12 cellular contexts compared by ENCODE assay signal in genomic region chr15:74265046-74265639, GRCh38. TPM values are rescaled to one million over a fixed set of nuclear protein-coding genes. Genes with fewer than 3 reads are reported as not detected.
A peak's percentile ranks its signal among the peaks of the same experiment; 100 is the strongest.
DNase-seq lines count a peak whose midpoint lies in the region; TF ChIP-seq lines count a peak whose summit lies in the region.
"Had no signal": no experiment of that assay in that cellular context is flagged by ENCODE, and none has a peak within 500 bp of the region (broad histone marks: within the 10 kb centered on the region; RNA-seq: fewer than 3 reads in every experiment).

No MANE protein-coding gene starts in this region.

- no peaks in the 10 kb centered on the region for H3K79me2 ChIP-seq in Karpas-422 (ENCODE audit: low read length)

- no peak overlapping the region for H3K4me3 ChIP-seq in Karpas-422 (ENCODE audit: low read length)
- H3K4me3 ChIP-seq: skin epidermis had no signal

- no peak overlapping the region for H3K27ac ChIP-seq in Karpas-422 (ENCODE audit: low read length)
- H3K27ac ChIP-seq: skin epidermis had no signal

- no peaks in the 10 kb centered on the region for H3K9me3 Mint-ChIP-seq in activated CD4-positive, alpha-beta T cell treated with anti-CD3 and anti-CD28 coated beads, Interleukin-2, amount 10 ng/mL, durations not matched to agents 7 days and 5 days
- H3K9me3 Mint-ChIP-seq in brain (peaks cover 0 to 5% (median 0%) of the 10 kb centered on the region in 5 experiments), nephron progenitor cell (no peaks in the 10 kb centered on the region)

- H3K27ac Mint-ChIP-seq in activated CD4-positive, alpha-beta T cell treated with anti-CD3 and anti-CD28 coated beads, Interleukin-2, amount 10 ng/mL, durations not matched to agents 7 days and 5 days, result no peak overlapping the region
- H3K27ac Mint-ChIP-seq in brain, result peak overlapping the region; percentile 84 to 98 (median 96)
- H3K27ac Mint-ChIP-seq in nephron progenitor cell, result no peak overlapping the region
- H3K27ac Mint-ChIP-seq: stimulated activated effector memory CD8-positive, alpha-beta T cell treated with anti-CD3 and anti-CD28 coated beads, Interleukin-12 subunit alpha, Interleukin-12 subunit beta, amount 100 ng/mL, for 72 hours had no signal

- DNase-seq in activated CD4-positive, alpha-beta T cell treated with anti-CD3 and anti-CD28 coated beads, Interleukin-2, amount 10 ng/mL, durations not matched to agents 7 days and 5 days, result peak; percentile 35
- no peak for DNase-seq in activated CD4-positive, alpha-beta T cell treated with anti-CD3 and anti-CD28 coated beads, Interleukin-2, amount 50 U/mL, for 1 hour
- DNase-seq in Karpas-422 (peak; percentile 61), nephron progenitor cell (peak; percentile 92), ureter (ENCODE audit: low spot score) (no peak), NCI-H128 (lab: John Stamatoyannopoulos, UW; ENCODE audit: unreplicated experiment) (no peak), midbrain (lab: John Stamatoyannopoulos, UW) (no peak)
- DNase-seq: activated T-cell treated with anti-CD3 and anti-CD28 coated beads for 4 hours, NCI-H1105 treated with DMSO at 0.1 percent for 48 hours had no signal

- no peaks in the 10 kb centered on the region for H3K4me1 Mint-ChIP-seq in activated CD4-positive, alpha-beta T cell treated with anti-CD3 and anti-CD28 coated beads, Interleukin-2, amount 10 ng/mL, durations not matched to agents 7 days and 5 days
- H3K4me1 Mint-ChIP-seq in brain (peaks cover 59% of the 10 kb centered on the region), nephron progenitor cell (peaks cover 14% of the 10 kb centered on the region)

- H3K27me3 Mint-ChIP-seq in activated CD4-positive, alpha-beta T cell treated with anti-CD3 and anti-CD28 coated beads, Interleukin-2, amount 10 ng/mL, durations not matched to agents 7 days and 5 days, result peaks cover 9% of the 10 kb centered on the region
- H3K27me3 Mint-ChIP-seq in brain, result peaks cover 12% of the 10 kb centered on the region
- H3K27me3 Mint-ChIP-seq in nephron progenitor cell (ENCODE audit: low read depth, poor library complexity), result peaks cover 42% of the 10 kb centered on the region

- H3K9ac ChIP-seq in Karpas-422 (ENCODE audit: low read length), result no peak overlapping the region

- H3K36me3 Mint-ChIP-seq in activated CD4-positive, alpha-beta T cell treated with anti-CD3 and anti-CD28 coated beads, Interleukin-2, amount 10 ng/mL, durations not matched to agents 7 days and 5 days (ENCODE audit: low read depth), result no peaks in the 10 kb centered on the region
- H3K36me3 Mint-ChIP-seq in brain, result no peaks in the 10 kb centered on the region
- no peaks in the 10 kb centered on the region for H3K36me3 Mint-ChIP-seq in nephron progenitor cell (ENCODE audit: low read depth)
- H3K36me3 Mint-ChIP-seq: stimulated activated effector memory CD8-positive, alpha-beta T cell treated with anti-CD3 and anti-CD28 coated beads, Interleukin-12 subunit alpha, Interleukin-12 subunit beta, amount 100 ng/mL, for 72 hours had no signal

- TF ChIP-seq CTCF in brain (conservative IDR thresholded peaks at IDR 0.05) (no peak), nephron progenitor cell (IDR thresholded peaks at IDR 0.05) (no peak)

- H3K36me3 ChIP-seq in Karpas-422 (ENCODE audit: insufficient read depth, low read length), result no peaks in the 10 kb centered on the region

- H3K27me3 ChIP-seq in Karpas-422 (ENCODE audit: low read length), result no peaks in the 10 kb centered on the region

- no peak overlapping the region for H2AFZ ChIP-seq in Karpas-422 (ENCODE audit: low read length)

- CTCF ChIA-PET in activated CD4-positive, alpha-beta T cell treated with anti-CD3 and anti-CD28 coated beads, Interleukin-2, amount 10 ng/mL, durations not matched to agents 7 days and 5 days (lab: Charles Lee), result interaction anchor here (1.0 to 1.6 kb wide), 3 partner anchors 14 to 28 kb away, joined by 3 read pairs; no protein-coding TSS in a partner anchor

- H3K4me2 ChIP-seq in Karpas-422 (ENCODE audit: low read depth, low read length, poor library complexity, severe bottlenecking), result no peak overlapping the region

- H4K20me1 ChIP-seq in Karpas-422 (ENCODE audit: insufficient read depth, low read depth, low read length), result no peaks in the 10 kb centered on the region

- H3K4me1 ChIP-seq in Karpas-422 (ENCODE audit: low read length), result peaks cover 5% of the 10 kb centered on the region

- POLR2A ChIA-PET in activated CD4-positive, alpha-beta T cell treated with anti-CD3 and anti-CD28 coated beads, Interleukin-2, amount 10 ng/mL, durations not matched to agents 7 days and 5 days (lab: Charles Lee), result no interaction called here

- H3K9me2 ChIP-seq in Karpas-422 (replicated peaks; ENCODE audit: insufficient read depth, low read length), result no peaks in the 10 kb centered on the region

- no peaks in the 10 kb centered on the region for H3K9me3 ChIP-seq in Karpas-422 (ENCODE audit: low read length)

- no peak overlapping the region for H3K4me3 Mint-ChIP-seq in activated CD4-positive, alpha-beta T cell treated with anti-CD3 and anti-CD28 coated beads, Interleukin-2, amount 10 ng/mL, durations not matched to agents 7 days and 5 days
- H3K4me3 Mint-ChIP-seq in brain, result peak overlapping the region in 2 of 5 experiments; percentile 14 to 76
- no peak overlapping the region for H3K4me3 Mint-ChIP-seq in nephron progenitor cell
- H3K4me3 Mint-ChIP-seq: stimulated activated effector memory CD8-positive, alpha-beta T cell treated with anti-CD3 and anti-CD28 coated beads, Interleukin-12 subunit alpha, Interleukin-12 subunit beta, amount 100 ng/mL, for 72 hours had no signal

RNA-seq across cellular contexts. Expression of gene CCDC33, which starts 29.0 kb away (rescaled TPM):
- not detected for total RNA-seq in activated CD4-positive, alpha-beta T cell treated with anti-CD3 and anti-CD28 coated beads, Interleukin-2, amount 10 ng/mL, durations not matched to agents 7 days and 5 days
- not detected in 2 replicates for total RNA-seq in Karpas-422 (2014; rRNA removed; shearing (Covaris generic); ENCODE audit: low replicate concordance)
- 0.46 TPM for polyA plus RNA-seq in brain (ENCODE audit: insufficient read depth, low read depth, low replicate concordance)
- total RNA-seq in ureter, result 10.2 TPM

Comparison
In these comparisons a context has a peak if more than half of its experiments do, and no peak if none do; other contexts are left out.
1. DNase-seq: peak in activated CD4-positive, alpha-beta T cell treated with anti-CD3 and anti-CD28 coated beads, Interleukin-2, amount 10 ng/mL, durations not matched to agents 7 days and 5 days (single experiment), Karpas-422 (single experiment) and nephron progenitor cell (single experiment); none in activated CD4-positive, alpha-beta T cell treated with anti-CD3 and anti-CD28 coated beads, Interleukin-2, amount 50 U/mL, for 1 hour (single experiment), ureter (single experiment), NCI-H128 (single experiment) and midbrain (single experiment).
2. H3K27ac Mint-ChIP-seq: peak in brain (5 of 5); none in activated CD4-positive, alpha-beta T cell treated with anti-CD3 and anti-CD28 coated beads, Interleukin-2, amount 10 ng/mL, durations not matched to agents 7 days and 5 days (single experiment) and nephron progenitor cell (single experiment).
3. RNA of gene CCDC33, which starts 29.0 kb away (total RNA-seq): 10.2 TPM in ureter (single experiment); not detected in activated CD4-positive, alpha-beta T cell treated with anti-CD3 and anti-CD28 coated beads, Interleukin-2, amount 10 ng/mL, durations not matched to agents 7 days and 5 days and not detected in Karpas-422; every median in the first group is over 10 times any median in the second.